In the genomic region with DNA sequence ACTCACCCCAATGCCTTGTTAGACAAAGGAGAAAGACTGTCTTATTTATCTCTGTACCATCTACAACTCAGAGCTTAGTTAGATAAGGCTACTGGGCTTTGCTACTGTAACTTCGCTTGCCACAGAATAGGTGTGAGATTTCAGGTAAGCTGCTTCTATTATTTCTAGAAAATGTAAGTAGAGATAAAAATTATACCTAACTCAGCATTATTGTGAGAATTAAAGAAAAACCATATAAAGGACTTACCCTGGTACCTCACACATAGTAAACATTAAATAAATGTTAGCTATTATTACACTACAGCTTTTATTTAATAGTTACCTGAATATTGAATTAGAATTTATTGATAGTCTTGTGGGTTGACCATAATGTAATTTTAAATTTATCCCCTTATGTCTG, we compare ENCODE assay signal across 3 cellular contexts.
TF ChIP-seq lines count a peak whose summit lies in the region.

No MANE protein-coding gene starts in this region.

TF ChIP-seq in HepG2, 621 proteins besides CTCF, POLR2A, EP300 and RAD21:
- TF ChIP-seq SUZ12 (IDR thresholded peaks at IDR 0.05; ENCODE audit: low read depth, low read length) (no peak), FOXC1 (CRISPR knock-in tag; IDR thresholded peaks at IDR 0.05; ENCODE audit: borderline replicate concordance) (no peak), ZNF292 (CRISPR knock-in tag; IDR thresholded peaks at IDR 0.05; ENCODE audit: borderline replicate concordance, low read depth) (no peak), MXD4 (CRISPR knock-in tag; IDR thresholded peaks at IDR 0.05) (no peak), ZNF256 (CRISPR knock-in tag; conservative IDR thresholded peaks at IDR 0.05) (no peak), ZNF607 (CRISPR knock-in tag; IDR thresholded peaks at IDR 0.05; ENCODE audit: borderline replicate concordance) (no peak), MAFK (conservative IDR thresholded peaks at IDR 0.05 in 1 of 2, IDR thresholded peaks at IDR 0.05 in 1 of 2; ENCODE audit: low read length in 2 of 2) (peak; percentile 45 to 82; a peak in 3 of 4 replicates), MAFF (IDR thresholded peaks at IDR 0.05; ENCODE audit: low read depth, low read length) (peak; percentile 57; the same call in 1 of the 2 replicates), LCORL (IDR thresholded peaks at IDR 0.05) (no peak), LCORL (CRISPR knock-in tag; IDR thresholded peaks at IDR 0.05) (no peak)
- TF ChIP-seq, protein P1, sequence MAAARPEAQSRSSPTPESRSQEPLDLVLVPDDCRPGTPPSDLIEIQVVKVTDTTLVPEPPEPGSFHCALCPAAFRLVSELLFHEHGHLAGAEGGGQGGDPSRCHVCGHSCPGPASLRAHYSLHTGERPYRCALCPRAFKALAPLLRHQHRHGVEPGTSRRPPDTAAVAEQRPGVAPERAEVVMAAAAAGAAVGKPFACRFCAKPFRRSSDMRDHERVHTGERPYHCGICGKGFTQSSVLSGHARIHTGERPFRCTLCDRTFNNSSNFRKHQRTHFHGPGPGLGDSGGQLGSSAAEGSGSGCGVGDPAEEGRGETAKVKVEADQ (CRISPR knock-in tag; IDR thresholded peaks at IDR 0.05; ENCODE audit: borderline replicate concordance) = no peak
TF ChIP-seq in HepG2: peak in this region for 2.

TF ChIP-seq in HCT116, 20 proteins besides CTCF, POLR2A, EP300 and RAD21:
- TF ChIP-seq EGR1 (IDR thresholded peaks at IDR 0.05; ENCODE audit: low read depth) = no peak
- no peak for TF ChIP-seq ZFX (IDR thresholded peaks at IDR 0.05)
- TF ChIP-seq YY1 (IDR thresholded peaks at IDR 0.05; ENCODE audit: extremely low read depth, insufficient replicate concordance, low read depth, low read length) = no peak
- no peak for TF ChIP-seq ELF1 (IDR thresholded peaks at IDR 0.05; ENCODE audit: borderline replicate concordance, low read depth)
- TF ChIP-seq, protein P2, sequence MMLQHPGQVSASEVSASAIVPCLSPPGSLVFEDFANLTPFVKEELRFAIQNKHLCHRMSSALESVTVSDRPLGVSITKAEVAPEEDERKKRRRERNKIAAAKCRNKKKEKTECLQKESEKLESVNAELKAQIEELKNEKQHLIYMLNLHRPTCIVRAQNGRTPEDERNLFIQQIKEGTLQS (IDR thresholded peaks at IDR 0.05) = no peak

TF ChIP-seq in K562, 482 proteins besides CTCF, POLR2A, EP300 and RAD21:
- no peak for TF ChIP-seq CXXC5 (CRISPR knock-in tag; IDR thresholded peaks at IDR 0.05)
- TF ChIP-seq MAFG (tag; conservative IDR thresholded peaks at IDR 0.05) = peak; percentile 44; the same call in 1 of the 2 replicates
- no peak for TF ChIP-seq FOXK1 (CRISPR knock-in tag; IDR thresholded peaks at IDR 0.05; ENCODE audit: borderline replicate concordance)
- TF ChIP-seq, protein P3, sequence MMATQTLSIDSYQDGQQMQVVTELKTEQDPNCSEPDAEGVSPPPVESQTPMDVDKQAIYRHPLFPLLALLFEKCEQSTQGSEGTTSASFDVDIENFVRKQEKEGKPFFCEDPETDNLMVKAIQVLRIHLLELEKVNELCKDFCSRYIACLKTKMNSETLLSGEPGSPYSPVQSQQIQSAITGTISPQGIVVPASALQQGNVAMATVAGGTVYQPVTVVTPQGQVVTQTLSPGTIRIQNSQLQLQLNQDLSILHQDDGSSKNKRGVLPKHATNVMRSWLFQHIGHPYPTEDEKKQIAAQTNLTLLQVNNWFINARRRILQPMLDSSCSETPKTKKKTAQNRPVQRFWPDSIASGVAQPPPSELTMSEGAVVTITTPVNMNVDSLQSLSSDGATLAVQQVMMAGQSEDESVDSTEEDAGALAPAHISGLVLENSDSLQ (IDR thresholded peaks at IDR 0.05) = no peak
- no peak for TF ChIP-seq ZSCAN32 (CRISPR knock-in tag; IDR thresholded peaks at IDR 0.05)
- no peak for TF ChIP-seq FOXJ3 (CRISPR knock-in tag; IDR thresholded peaks at IDR 0.05)
- TF ChIP-seq PCBP2 (IDR thresholded peaks at IDR 0.05; ENCODE audit: low read depth, low read length, poor library complexity, severe bottlenecking) = no peak
- TF ChIP-seq ZNF224 (CRISPR knock-in tag; IDR thresholded peaks at IDR 0.05) = no peak
- peak; percentile 31; the same call in 1 of the 2 replicates for TF ChIP-seq MAFK (IDR thresholded peaks at IDR 0.05; ENCODE audit: low read length)
- TF ChIP-seq OTX1 (CRISPR knock-in tag; IDR thresholded peaks at IDR 0.05) = no peak
- TF ChIP-seq, protein P4, sequence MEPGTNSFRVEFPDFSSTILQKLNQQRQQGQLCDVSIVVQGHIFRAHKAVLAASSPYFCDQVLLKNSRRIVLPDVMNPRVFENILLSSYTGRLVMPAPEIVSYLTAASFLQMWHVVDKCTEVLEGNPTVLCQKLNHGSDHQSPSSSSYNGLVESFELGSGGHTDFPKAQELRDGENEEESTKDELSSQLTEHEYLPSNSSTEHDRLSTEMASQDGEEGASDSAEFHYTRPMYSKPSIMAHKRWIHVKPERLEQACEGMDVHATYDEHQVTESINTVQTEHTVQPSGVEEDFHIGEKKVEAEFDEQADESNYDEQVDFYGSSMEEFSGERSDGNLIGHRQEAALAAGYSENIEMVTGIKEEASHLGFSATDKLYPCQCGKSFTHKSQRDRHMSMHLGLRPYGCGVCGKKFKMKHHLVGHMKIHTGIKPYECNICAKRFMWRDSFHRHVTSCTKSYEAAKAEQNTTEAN (CRISPR knock-in tag; IDR thresholded peaks at IDR 0.05) = no peak
- TF ChIP-seq MAFF (IDR thresholded peaks at IDR 0.05; ENCODE audit: low read length) = peak; percentile 46
- TF ChIP-seq ZNF274 (IDR thresholded peaks at IDR 0.05; ENCODE audit: borderline replicate concordance, low read depth, low read length) = no peak
- TF ChIP-seq ZNF217 (CRISPR knock-in tag; IDR thresholded peaks at IDR 0.05) = no peak
- TF ChIP-seq SRF (CRISPR knock-in tag; IDR thresholded peaks at IDR 0.05) = no peak
- no peak for TF ChIP-seq NR2C2 (CRISPR knock-in tag; IDR thresholded peaks at IDR 0.05)
- no peak for TF ChIP-seq NR2C2 (tag; IDR thresholded peaks at IDR 0.05)
- TF ChIP-seq SLC30A9 (CRISPR knock-in tag; IDR thresholded peaks at IDR 0.05) = no peak
- no peak for TF ChIP-seq NELFE (IDR thresholded peaks at IDR 0.05; ENCODE audit: insufficient read depth, insufficient read length)
- TF ChIP-seq C11orf30 (IDR thresholded peaks at IDR 0.05; ENCODE audit: low read depth) = peak; percentile 79
- peak; percentile 86 for TF ChIP-seq ZNF316 (IDR thresholded peaks at IDR 0.05)
- no peak for TF ChIP-seq MYC (IDR thresholded peaks at IDR 0.05; ENCODE audit: low read depth, low read length)
- TF ChIP-seq MYC (CRISPR knock-in tag; IDR thresholded peaks at IDR 0.05; ENCODE audit: borderline replicate concordance, low read depth) = no peak
- TF ChIP-seq ZFP1 (CRISPR knock-in tag; IDR thresholded peaks at IDR 0.05) = no peak
- TF ChIP-seq, protein P5, sequence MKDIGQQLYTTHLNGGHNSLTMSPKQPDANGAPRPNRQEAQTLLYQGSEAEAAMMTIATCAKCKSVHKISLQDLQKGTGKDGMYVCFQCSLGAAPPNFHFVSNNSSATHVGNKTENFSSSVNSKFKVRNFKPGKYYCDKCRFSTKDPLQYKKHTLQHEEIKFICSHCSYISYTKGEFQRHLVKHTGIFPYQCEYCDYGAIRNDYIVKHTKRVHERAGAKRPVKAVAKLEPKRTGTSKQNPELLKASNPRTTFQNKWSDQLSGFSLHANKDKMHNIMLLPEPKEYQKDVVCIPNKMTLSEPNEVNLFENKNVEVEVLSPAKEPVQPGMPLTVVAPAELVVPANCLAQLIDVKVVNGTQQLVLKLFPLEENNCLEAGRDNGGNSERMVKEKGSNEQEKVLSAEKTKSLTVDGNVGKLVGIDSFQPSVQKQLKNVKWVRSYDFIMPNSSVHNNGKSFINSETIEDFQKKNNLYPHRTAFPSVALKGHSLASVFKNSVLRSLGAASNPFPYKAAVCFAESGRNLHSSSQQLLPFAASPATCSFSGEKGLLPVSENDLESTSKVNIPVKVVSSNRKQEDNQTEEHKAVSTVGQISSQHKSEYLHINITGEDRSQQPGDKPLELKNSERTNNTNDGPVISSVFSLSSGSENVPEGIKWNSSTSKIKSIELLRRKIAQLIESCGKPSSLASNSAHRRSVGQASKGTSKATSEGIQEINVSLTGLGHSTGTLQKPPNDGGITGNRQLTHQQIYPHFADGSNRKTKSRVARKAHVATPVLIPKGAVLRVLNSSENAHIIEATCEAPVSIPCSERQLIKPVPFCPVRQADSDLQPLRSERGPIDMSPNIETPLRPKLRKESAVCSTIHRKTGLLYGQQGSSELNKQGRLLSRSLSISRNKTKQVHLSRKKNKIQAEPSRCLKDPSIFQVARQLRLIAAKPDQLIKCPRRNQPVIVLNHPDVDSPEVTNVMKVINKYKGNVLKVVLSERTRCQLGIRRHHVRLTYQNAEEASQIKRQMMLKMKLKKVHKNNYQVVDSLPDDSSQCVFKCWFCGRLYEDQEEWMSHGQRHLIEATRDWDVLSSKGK (CRISPR knock-in tag; IDR thresholded peaks at IDR 0.05) = no peak
- TF ChIP-seq, protein P6, sequence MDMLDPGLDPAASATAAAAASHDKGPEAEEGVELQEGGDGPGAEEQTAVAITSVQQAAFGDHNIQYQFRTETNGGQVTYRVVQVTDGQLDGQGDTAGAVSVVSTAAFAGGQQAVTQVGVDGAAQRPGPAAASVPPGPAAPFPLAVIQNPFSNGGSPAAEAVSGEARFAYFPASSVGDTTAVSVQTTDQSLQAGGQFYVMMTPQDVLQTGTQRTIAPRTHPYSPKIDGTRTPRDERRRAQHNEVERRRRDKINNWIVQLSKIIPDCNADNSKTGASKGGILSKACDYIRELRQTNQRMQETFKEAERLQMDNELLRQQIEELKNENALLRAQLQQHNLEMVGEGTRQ (CRISPR knock-in tag; IDR thresholded peaks at IDR 0.05) = no peak
- no peak for TF ChIP-seq ZNF584 (CRISPR knock-in tag; IDR thresholded peaks at IDR 0.05; ENCODE audit: low read depth)
- no peak for TF ChIP-seq MTA3 (IDR thresholded peaks at IDR 0.05; ENCODE audit: borderline replicate concordance)
- TF ChIP-seq, protein P7, sequence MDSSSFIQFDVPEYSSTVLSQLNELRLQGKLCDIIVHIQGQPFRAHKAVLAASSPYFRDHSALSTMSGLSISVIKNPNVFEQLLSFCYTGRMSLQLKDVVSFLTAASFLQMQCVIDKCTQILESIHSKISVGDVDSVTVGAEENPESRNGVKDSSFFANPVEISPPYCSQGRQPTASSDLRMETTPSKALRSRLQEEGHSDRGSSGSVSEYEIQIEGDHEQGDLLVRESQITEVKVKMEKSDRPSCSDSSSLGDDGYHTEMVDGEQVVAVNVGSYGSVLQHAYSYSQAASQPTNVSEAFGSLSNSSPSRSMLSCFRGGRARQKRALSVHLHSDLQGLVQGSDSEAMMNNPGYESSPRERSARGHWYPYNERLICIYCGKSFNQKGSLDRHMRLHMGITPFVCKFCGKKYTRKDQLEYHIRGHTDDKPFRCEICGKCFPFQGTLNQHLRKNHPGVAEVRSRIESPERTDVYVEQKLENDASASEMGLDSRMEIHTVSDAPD (CRISPR knock-in tag; IDR thresholded peaks at IDR 0.05) = no peak
